In genomic region chr5:111278824-111279504, GRCh38 we compare ENCODE assay signal across 8 cellular contexts. TPM values are rescaled to one million over a fixed set of nuclear protein-coding genes. Genes with fewer than 3 reads are reported as not detected.
DNase-seq lines count a peak whose midpoint lies in the region; ATAC-seq, FAIRE-seq and TF ChIP-seq lines count a peak whose summit lies in the region.

No MANE protein-coding gene starts in this region.

- POLR2A ChIA-PET in endothelial cell of umbilical vein (lab: Charles Lee): no interaction called here

- H3K4me3 ChIP-seq in NB4 (ENCODE audit: low read depth, low read length): no peak overlapping the region
- H3K4me3 ChIP-seq in endothelial cell of umbilical vein (replicated peaks in 1 of 3; ENCODE audit: insufficient read depth in 1 of 3, low read depth in 1 of 3, low read length in 3 of 3): no peak overlapping the region
- H3K4me3 ChIP-seq in suprapubic skin: no peak overlapping the region

- WGBS in suprapubic skin: 50% methylated on average over 12 of the region's 12 CpGs

- H3K36me3 ChIP-seq in endothelial cell of umbilical vein (ENCODE audit: control insufficient read depth in 2 of 2, extremely low read depth in 1 of 2, insufficient read depth in 2 of 2, low read length in 2 of 2) (no peaks in the 10 kb centered on the region), suprapubic skin (no peaks in the 10 kb centered on the region)

- H3K9me1 ChIP-seq in endothelial cell of umbilical vein (replicated peaks; ENCODE audit: control insufficient read depth, extremely low read depth, insufficient read depth, low read length): no peaks in the 10 kb centered on the region

- no peaks in the 10 kb centered on the region for H3K27me3 ChIP-seq in endothelial cell of umbilical vein (ENCODE audit: control insufficient read depth in 2 of 2, insufficient read depth in 2 of 2, low read length in 2 of 2)
- H3K27me3 ChIP-seq in suprapubic skin: no peaks in the 10 kb centered on the region

- no peaks in the 10 kb centered on the region for H3K36me3 Mint-ChIP-seq in nephron (ENCODE audit: low read depth)

- H3K4me1 ChIP-seq in endothelial cell of umbilical vein (ENCODE audit: control insufficient read depth, extremely low read depth, insufficient read depth, low read length) (no peaks in the 10 kb centered on the region), suprapubic skin (no peaks in the 10 kb centered on the region)

- H4K20me1 ChIP-seq in endothelial cell of umbilical vein (replicated peaks; ENCODE audit: control insufficient read depth, extremely low read depth, insufficient read depth, low read length): no peaks in the 10 kb centered on the region

- TF ChIP-seq POLR2A in NB4 (IDR thresholded peaks at IDR 0.05; ENCODE audit: extremely low read depth, insufficient read length) (no peak), endothelial cell of umbilical vein (IDR thresholded peaks at IDR 0.05; ENCODE audit: low read depth, low read length) (no peak), suprapubic skin (IDR thresholded peaks at IDR 0.05) (no peak)

- H3K27me3 Mint-ChIP-seq in nephron (ENCODE audit: low read depth): no peaks in the 10 kb centered on the region

- no peak overlapping the region for H3K4me2 ChIP-seq in endothelial cell of umbilical vein (ENCODE audit: insufficient read depth, low read length)

- no peaks in the 10 kb centered on the region for H3K79me2 ChIP-seq in endothelial cell of umbilical vein (ENCODE audit: control insufficient read depth, insufficient read depth, low read length)

- no peak overlapping the region for H3K27ac Mint-ChIP-seq in nephron

- TF ChIP-seq CTCF in NB4 (IDR thresholded peaks at IDR 0.05; ENCODE audit: low read depth, low read length): peak; percentile 85
- TF ChIP-seq CTCF in endothelial cell of umbilical vein (IDR thresholded peaks at IDR 0.05; ENCODE audit: extremely low read depth in 1 of 2, insufficient read depth in 1 of 2, low read depth in 1 of 2, low read length in 2 of 2): peak; percentile 82 to 87
- peak; percentile 50 to 68 (median 68) for TF ChIP-seq CTCF in nephron (IDR thresholded peaks at IDR 0.05; ENCODE audit: unreplicated experiment in 3 of 3)
- peak; percentile 14 to 53 for TF ChIP-seq CTCF in suprapubic skin (IDR thresholded peaks at IDR 0.05)

- H3K9me3 ChIP-seq in endothelial cell of umbilical vein (replicated peaks; ENCODE audit: control insufficient read depth, insufficient read depth, low read length) (no peaks in the 10 kb centered on the region), suprapubic skin (no peaks in the 10 kb centered on the region)

- H3K4me1 Mint-ChIP-seq in nephron: peaks cover 28% of the 10 kb centered on the region

- intact Hi-C loops in endothelial cell of umbilical vein (cut with micrococcal nuclease): loop anchor here (1.0 to 2.0 kb wide), 3 partner anchors 121 to 868 kb away; no protein-coding TSS in a partner anchor

- H3K27ac ChIP-seq in endothelial cell of umbilical vein (ENCODE audit: insufficient read depth, low read depth, low read length) (no peak overlapping the region), suprapubic skin (no peak overlapping the region)

- no peak overlapping the region for H3K9ac ChIP-seq in endothelial cell of umbilical vein (replicated peaks; ENCODE audit: extremely low read depth, insufficient read depth, low read length)

- TF ChIP-seq EP300 in suprapubic skin (IDR thresholded peaks at IDR 0.05): no peak

- peak; percentile 77 for FAIRE-seq in endothelial cell of umbilical vein (lab: Jason Lieb, UNC)

- H3K9me3 Mint-ChIP-seq in nephron: no peaks in the 10 kb centered on the region

- CTCF ChIA-PET in endothelial cell of umbilical vein (lab: Charles Lee): interaction anchor here (0.6 to 5.1 kb wide), 15 partner anchors 10 to 521 kb away, joined by 3 to 62 read pairs (median 4); partner anchors contain the start of gene CAMK4

- no peak overlapping the region for H2AFZ ChIP-seq in endothelial cell of umbilical vein (ENCODE audit: low read depth, low read length)

- peak; percentile 87 for ATAC-seq in HG02610 (IDR thresholded peaks at IDR 0.05; ENCODE audit: unreplicated experiment)

- DNase-seq in NCI-H446 (lab: John Stamatoyannopoulos, UW) (peak; percentile 2 to 40), NCI-H446 treated with DMSO at 0.1 percent for 48 hours (lab: John Stamatoyannopoulos, UW) (no peak), NB4 (ENCODE audit: low read depth) (peak; percentile 66), endothelial cell of umbilical vein (ENCODE audit: low read depth, low spot score) (peak; percentile 60), suprapubic skin (ENCODE audit: low spot score in 2 of 2) (peak in 1 of 2 donors; percentile 64)
- DNase-seq in activated CD8-positive, alpha-beta memory T cell treated with anti-CD3 and anti-CD28 coated beads for 24 hours: peak; percentile 98

- BruUV-seq in endothelial cell of umbilical vein (replicated peaks; lab: Mats Ljungman, UMichigan): no TSS peak

- dilution Hi-C loops in endothelial cell of umbilical vein (cut with MboI; ENCODE audit: extremely low pct_ligation_motif_present, low sequenced_read_pairs): no loop called here

- H3K4me3 Mint-ChIP-seq in nephron: no peak overlapping the region

TF ChIP-seq in endothelial cell of umbilical vein, 7 proteins besides CTCF, POLR2A, EP300 and RAD21:
- TF ChIP-seq EZH2 (IDR thresholded peaks at IDR 0.05; ENCODE audit: borderline replicate concordance, low read depth, low read length, severe bottlenecking): no peak
- TF ChIP-seq MYC (IDR thresholded peaks at IDR 0.05; ENCODE audit: low read depth, low read length): no peak
- TF ChIP-seq POLR2AphosphoS5 (IDR thresholded peaks at IDR 0.05; ENCODE audit: insufficient read depth, low read depth, low read length): no peak
- TF ChIP-seq JUN (IDR thresholded peaks at IDR 0.05; ENCODE audit: borderline replicate concordance, insufficient read depth, insufficient read length, low read depth): no peak
- no peak for TF ChIP-seq GATA2 (IDR thresholded peaks at IDR 0.05; ENCODE audit: insufficient read depth, insufficient read length, low read depth, low read length)
- TF ChIP-seq FOS (IDR thresholded peaks at IDR 0.05; ENCODE audit: borderline replicate concordance, insufficient read depth, low read length): no peak
- no peak for TF ChIP-seq MAX (IDR thresholded peaks at IDR 0.05; ENCODE audit: insufficient read depth, insufficient read length)

RNA-seq across cellular contexts. Expression of gene CAMK4, which starts 54.8 kb away (rescaled TPM):
- total RNA-seq in endothelial cell of umbilical vein (5.4 and 8.2 TPM in 2 replicates), suprapubic skin (1 to 10 TPM in 1 of 4 donors, under 1 TPM in 2, not detected in 1; 0.05 to 2.6 (median 0.21) TPM)
- polyA plus RNA-seq in endothelial cell of umbilical vein: 1.9 and 2.2 TPM in 2 replicates
- polyA plus RNA-seq in endothelial cell of umbilical vein (2011; cell fraction: cytosol; rRNA removed): 4.0 and 4.6 TPM in 2 replicates
- 2.4 and 3.9 TPM in 2 replicates for polyA plus RNA-seq in endothelial cell of umbilical vein (2011; cell fraction: nucleus; rRNA removed)
- polyA plus RNA-seq in endothelial cell of umbilical vein (2012): 0.10 and 0.27 TPM in 2 replicates
- 10.6 and 14.0 TPM in 2 replicates for polyA minus RNA-seq in endothelial cell of umbilical vein
- polyA minus RNA-seq in endothelial cell of umbilical vein (2011; cell fraction: cytosol; rRNA and poly(A)+ RNA removed): not detected
- 7.4 and 10.3 TPM in 2 replicates for polyA minus RNA-seq in endothelial cell of umbilical vein (2011; cell fraction: nucleus; rRNA and poly(A)+ RNA removed)

Comparison
In these comparisons a context has a peak if more than half of its experiments do, and no peak if none do; other contexts are left out.
1. CTCF ChIP-seq: peak in every context shown above with its lines; median percentile 85 in NB4; 84 in endothelial cell of umbilical vein; 68 in nephron; 34 in suprapubic skin.